8 cellular contexts compared by ENCODE assay signal in the genomic region with DNA sequence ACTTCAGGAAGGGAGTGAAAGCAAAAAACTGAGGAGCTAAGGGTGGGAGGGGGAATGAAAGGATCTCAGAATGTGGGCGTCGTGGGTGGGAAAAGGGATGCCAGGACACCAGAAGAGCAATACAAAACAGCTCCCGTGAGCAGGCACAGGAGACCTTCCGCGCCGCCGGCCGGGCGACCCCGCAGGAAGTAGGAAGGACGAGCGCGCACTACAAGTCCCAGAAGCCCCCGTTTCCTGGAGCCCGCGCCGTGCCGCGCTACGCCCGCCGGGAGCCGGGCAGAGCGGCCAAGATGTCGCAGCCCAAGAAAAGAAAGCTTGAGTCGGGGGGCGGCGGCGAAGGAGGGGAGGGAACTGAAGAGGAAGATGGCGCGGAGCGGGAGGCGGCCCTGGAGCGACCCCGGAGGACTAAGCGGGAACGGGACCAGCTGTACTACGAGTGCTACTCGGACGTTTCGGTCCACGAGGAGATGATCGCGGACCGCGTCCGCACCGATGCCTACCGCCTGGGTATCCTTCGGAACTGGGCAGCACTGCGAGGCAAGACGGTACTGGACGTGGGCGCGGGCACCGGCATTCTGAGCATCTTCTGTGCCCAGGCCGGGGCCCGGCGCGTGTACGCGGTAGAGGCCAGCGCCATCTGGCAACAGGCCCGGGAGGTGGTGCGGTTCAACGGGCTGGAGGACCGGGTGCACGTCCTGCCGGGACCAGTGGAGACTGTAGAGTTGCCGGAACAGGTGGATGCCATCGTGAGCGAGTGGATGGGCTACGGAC. TPM values are rescaled to one million over a fixed set of nuclear protein-coding genes. Genes with fewer than 3 reads are reported as not detected.
DNase-seq lines count a peak whose midpoint lies in the region; ATAC-seq and TF ChIP-seq lines count a peak whose summit lies in the region.

TSS of gene PRMT6 (plus strand) at position 249 of the 771 bp plus-strand sequence. CDS start at position 291, 42 bp downstream.

- H2AFZ ChIP-seq in SU-DHL-6 (ENCODE audit: low read depth, low read length, severe bottlenecking) (peak within 1 kb of the TSS; percentile 85), trophoblast cell (ENCODE audit: insufficient read depth, low read length, poor library complexity) (peak within 1 kb of the TSS; percentile 96)

- H2BK120ac ChIP-seq in trophoblast cell (ENCODE audit: insufficient read depth, low read length, poor library complexity): peak within 1 kb of the TSS; percentile 63

- peaks cover 8% of the 10 kb centered on the region; the same call in 1 of the 2 replicates for H3K36me3 ChIP-seq in SU-DHL-6 (ENCODE audit: low read length)
- H3K36me3 ChIP-seq in cardiac muscle cell: no peaks in the 10 kb centered on the region
- H3K36me3 ChIP-seq in trophoblast cell (ENCODE audit: control insufficient read depth in 1 of 2, insufficient read depth in 2 of 2, low read length in 2 of 2): no peaks in the 10 kb centered on the region
- H3K36me3 ChIP-seq in transverse colon: no peaks in the 10 kb centered on the region

- H3K27me3 ChIP-seq in SU-DHL-6 (ENCODE audit: low read length) (no peaks in the 10 kb centered on the region), cardiac muscle cell (no peaks in the 10 kb centered on the region), trophoblast cell (ENCODE audit: insufficient read depth, low read length) (no peaks in the 10 kb centered on the region), transverse colon (no peaks in the 10 kb centered on the region)

- H4K12ac ChIP-seq in trophoblast cell (ENCODE audit: low read depth, low read length): peak within 1 kb of the TSS; percentile 94

- H3K9me2 ChIP-seq in SU-DHL-6 (replicated peaks; ENCODE audit: insufficient read depth, low read length): no peaks in the 10 kb centered on the region

- H3K18ac ChIP-seq in trophoblast cell (ENCODE audit: low read length): peak within 1 kb of the TSS; percentile 87

- H3K4me1 ChIP-seq in cardiac muscle cell (ENCODE audit: low read depth) (peaks cover 5% of the 10 kb centered on the region), trophoblast cell (ENCODE audit: control insufficient read depth in 1 of 2, insufficient read depth in 2 of 2, low read length in 2 of 2) (peaks cover 0 to 5% of the 10 kb centered on the region in 2 experiments), transverse colon (peaks cover 7 to 24% (median 10%) of the 10 kb centered on the region in 4 donors)

- TF ChIP-seq CTCF in SU-DHL-6 (IDR thresholded peaks at IDR 0.05; ENCODE audit: insufficient read depth, low read length, poor library complexity, severe bottlenecking) (no peak), cardiac muscle cell (IDR thresholded peaks at IDR 0.05; ENCODE audit: low read depth, low read length) (no peak), transverse colon (IDR thresholded peaks at IDR 0.05) (no peak)

- in situ Hi-C loops in transverse colon (cut with MboI; ENCODE audit: low pct_ligation_motif_present in 1 of 4, low pct_unique_long_range_greater_than_20kb in 1 of 4, low sequenced_read_pairs in 3 of 4): no loop called here

- no peak for TF ChIP-seq EP300 in transverse colon (IDR thresholded peaks at IDR 0.05; ENCODE audit: low read depth)

- H3F3A ChIP-seq in SU-DHL-6 (ENCODE audit: insufficient read depth): peaks cover 11% of the 10 kb centered on the region; the same call in 1 of the 2 replicates

- intact Hi-C loops in transverse colon (cut with DNase I; ENCODE audit: low total_unique reads): loop anchor here (5.0 kb wide), 1 partner anchor 86 kb away; the partner anchor contains the start of gene NTNG1

- peak within 1 kb of the TSS; percentile 88 for H3K14ac ChIP-seq in trophoblast cell (ENCODE audit: low read length)

- peak; percentile 70 for TF ChIP-seq POLR2A in GM10847 (IDR thresholded peaks at IDR 0.05; ENCODE audit: extremely low read depth, insufficient read length)
- TF ChIP-seq POLR2A in transverse colon (IDR thresholded peaks at IDR 0.05): peak; percentile 70

- peak within 1 kb of the TSS; percentile 96 for H3K4me3 ChIP-seq in SU-DHL-6 (ENCODE audit: insufficient read depth, low read length, poor library complexity, severe bottlenecking)
- peak within 1 kb of the TSS; percentile 84 for H3K4me3 ChIP-seq in cardiac muscle cell
- H3K4me3 ChIP-seq in trophoblast cell (ENCODE audit: low read depth, low read length): peak within 1 kb of the TSS; percentile 96
- H3K4me3 ChIP-seq in transverse colon: peak within 1 kb of the TSS; percentile 68 to 90 (median 82)

- H2BK5ac ChIP-seq in trophoblast cell (ENCODE audit: low read depth, low read length, poor library complexity): peak within 1 kb of the TSS; percentile 64

- H3K9ac ChIP-seq in SU-DHL-6 (ENCODE audit: low read length) (peak within 1 kb of the TSS; percentile 96), trophoblast cell (ENCODE audit: low read length) (peak within 1 kb of the TSS; percentile 91)

- H4K91ac ChIP-seq in trophoblast cell (ENCODE audit: low read depth, low read length): peak within 1 kb of the TSS; percentile 85

- peak; percentile 93 for ATAC-seq in HG02610 (IDR thresholded peaks at IDR 0.05; ENCODE audit: unreplicated experiment)

- H3K9me3 ChIP-seq in SU-DHL-6 (ENCODE audit: insufficient read depth, low read length) (no peaks in the 10 kb centered on the region), cardiac muscle cell (ENCODE audit: low read depth) (no peaks in the 10 kb centered on the region), trophoblast cell (ENCODE audit: insufficient read depth, low read depth, low read length) (no peaks in the 10 kb centered on the region), transverse colon (no peaks in the 10 kb centered on the region)

- peak within 1 kb of the TSS; percentile 9 for H2BK12ac ChIP-seq in trophoblast cell (ENCODE audit: low read length)

- H3K4me2 ChIP-seq in SU-DHL-6 (ENCODE audit: low read depth, low read length, poor library complexity, severe bottlenecking) (peak within 1 kb of the TSS; percentile 82), trophoblast cell (ENCODE audit: low read length) (peak within 1 kb of the TSS; percentile 74)

- H4K20me1 ChIP-seq in SU-DHL-6 (ENCODE audit: low read depth, low read length): no peaks in the 10 kb centered on the region

- DNase-seq in NCI-H1092 (lab: John Stamatoyannopoulos, UW) (peak; percentile 84), cardiac muscle cell (ENCODE audit: low read depth in 1 of 2, low spot score in 1 of 2) (peak; percentile 84 to 90), trophoblast cell (peak in 1 of 2 donors; percentile 63), transverse colon (peak; percentile 87)
- DNase-seq in activated naive CD8-positive, alpha-beta T cell treated with anti-CD3 and anti-CD28 coated beads, Interleukin-2, amount 50 U/mL, for 16 hours (ENCODE audit: low read depth, low spot score): peak; percentile 70

- H3K27ac ChIP-seq in SU-DHL-6 (ENCODE audit: low read depth, low read length): peak within 1 kb of the TSS; percentile 64
- no peak within 1 kb of the TSS for H3K27ac ChIP-seq in cardiac muscle cell
- H3K27ac ChIP-seq in trophoblast cell (ENCODE audit: low read depth, low read length): peak within 1 kb of the TSS; percentile 1
- H3K27ac ChIP-seq in transverse colon: peak within 1 kb of the TSS; percentile 84 to 90 (median 88)

- WGBS in trophoblast cell (ENCODE audit: extremely low coverage, insufficient coverage, insufficient read length): no CpG with 5 or more reads among the region's 73 CpGs
- WGBS in transverse colon (ENCODE audit: low coverage in 1 of 2), 2 donors: 0 to 1% methylated on average over 10 to 73 of the region's 73 CpGs

- H3K79me1 ChIP-seq in trophoblast cell (ENCODE audit: low read length): peaks cover 10% of the 10 kb centered on the region

- H3K4ac ChIP-seq in trophoblast cell (ENCODE audit: low read depth, low read length): peak within 1 kb of the TSS; percentile 76

- H3K23ac ChIP-seq in trophoblast cell (ENCODE audit: low read length): no peak within 1 kb of the TSS

- H3K79me2 ChIP-seq in SU-DHL-6 (ENCODE audit: insufficient read depth, low read length): peaks cover 28% of the 10 kb centered on the region
- peaks cover 9% of the 10 kb centered on the region for H3K79me2 ChIP-seq in trophoblast cell (ENCODE audit: control insufficient read depth, insufficient read depth, low read length, poor library complexity)

- H4K8ac ChIP-seq in trophoblast cell (ENCODE audit: low read depth, low read length): peak within 1 kb of the TSS; percentile 99

- peak within 1 kb of the TSS; percentile 24 for H2AK5ac ChIP-seq in trophoblast cell (ENCODE audit: low read length)

RNA-seq across cellular contexts. Expression of gene PRMT6, which starts in this region (rescaled TPM):
- total RNA-seq in cardiac muscle cell (46.3 and 46.5 TPM in 2 replicates), transverse colon (10 to 100 TPM; 10.7 to 15.7 (median 12.0) TPM)
- polyA plus RNA-seq in cardiac muscle cell: 46.5 and 50.3 TPM in 2 replicates
- polyA plus RNA-seq in trophoblast cell (2013): 8.8 TPM in 2 replicates
